ENCODE assay signal across 8 cellular contexts in genomic region chr16:66474750-66475199, GRCh38. TPM values are rescaled to one million over a fixed set of nuclear protein-coding genes. Genes with fewer than 3 reads are reported as not detected.
DNase-seq lines count a peak whose midpoint lies in the region; ATAC-seq, FAIRE-seq and TF ChIP-seq lines count a peak whose summit lies in the region.

No MANE protein-coding gene starts in this region.

- no peaks in the 10 kb centered on the region for H3K36me3 ChIP-seq in GM06990 (ENCODE audit: control insufficient read depth, insufficient read depth, low read length)

- H3K27me3 ChIP-seq in GM06990 (replicated peaks; ENCODE audit: control insufficient read depth, insufficient read depth, low read length): peaks cover 1% of the 10 kb centered on the region; the same call in 1 of the 2 replicates

- TF ChIP-seq CTCF in GM06990 (IDR thresholded peaks at IDR 0.05; ENCODE audit: insufficient read depth, low read length, poor library complexity, severe bottlenecking): no peak
- TF ChIP-seq CTCF in NB4 (IDR thresholded peaks at IDR 0.05; ENCODE audit: low read depth, low read length): no peak
- no peak for TF ChIP-seq CTCF in foreskin fibroblast (IDR thresholded peaks at IDR 0.05; ENCODE audit: low read depth, low read length)

- peak; percentile 69 for DNase-seq in GM06990 (ENCODE audit: extremely low read depth, insufficient read length)
- DNase-seq in H54 (ENCODE audit: insufficient read length, low spot score): peak; percentile 49
- peak; percentile 84 for DNase-seq in NB4 (ENCODE audit: low read depth)
- peak; percentile 68 for DNase-seq in activated CD4-positive, alpha-beta T cell treated with anti-CD3 and anti-CD28 coated beads for 48 hours
- DNase-seq in left colon: no peak
- DNase-seq in NCI-H226: no peak
- DNase-seq in foreskin fibroblast: no peak

- TF ChIP-seq POLR2A in H54 (IDR thresholded peaks at IDR 0.05; ENCODE audit: low read depth, low read length) (no peak), NB4 (IDR thresholded peaks at IDR 0.05; ENCODE audit: extremely low read depth, insufficient read length) (no peak)

- H3K4me3 ChIP-seq in GM06990 (replicated peaks; ENCODE audit: low read depth, low read length) (no peak overlapping the region), NB4 (ENCODE audit: low read depth, low read length) (no peak overlapping the region), foreskin fibroblast (ENCODE audit: low read depth in 1 of 2, low read length in 2 of 2) (no peak overlapping the region)

- no peak for FAIRE-seq in H54 (lab: Jason Lieb, UNC)

- intact Hi-C loops in left colon (cut with DNase I, micrococcal nuclease): loop anchor here in 1 of 2 donors (5.0 kb wide), 1 partner anchor 62 kb away; no protein-coding TSS in a partner anchor

- ATAC-seq in left colon: peak; percentile 51
- no peak for ATAC-seq in SK-N-SH treated with all-trans-retinoic acid at 6 μM for 48 hours

TF ChIP-seq in SK-N-SH treated with all-trans-retinoic acid at 6 μM for 48 hours, 23 proteins besides CTCF, POLR2A, EP300 and RAD21:
- TF ChIP-seq ESRRG (CRISPR knock-in tag; IDR thresholded peaks at IDR 0.05) (no peak), ARNTL (CRISPR knock-in tag; IDR thresholded peaks at IDR 0.05; ENCODE audit: borderline replicate concordance, low read depth) (no peak), SNAI2 (CRISPR knock-in tag; IDR thresholded peaks at IDR 0.05) (no peak), ZNF8 (CRISPR knock-in tag; IDR thresholded peaks at IDR 0.05) (no peak), ZFP3 (CRISPR knock-in tag; IDR thresholded peaks at IDR 0.05) (no peak), CREB5 (CRISPR knock-in tag; IDR thresholded peaks at IDR 0.05; ENCODE audit: low read depth) (no peak)

RNA-seq across cellular contexts. Expression of gene BEAN1, which starts 47.7 kb away (rescaled TPM):
- not detected for total RNA-seq in left colon

Comparison
In these comparisons a context has a peak if more than half of its experiments do, and no peak if none do; other contexts are left out.
1. DNase-seq: peak in GM06990 (single experiment), H54 (single experiment), NB4 (single experiment) and activated CD4-positive, alpha-beta T cell treated with anti-CD3 and anti-CD28 coated beads for 48 hours (single experiment); none in left colon (0 of 2), NCI-H226 (single experiment) and foreskin fibroblast (0 of 2).